Comparison of ENCODE assay signal across 16 cellular contexts in genomic region chr4:41290486-41290885, GRCh38. TPM values are rescaled to one million over a fixed set of nuclear protein-coding genes. Genes with fewer than 3 reads are reported as not detected.
"Had no signal": no experiment of that assay in that cellular context is flagged by ENCODE, and none has a peak within 500 bp of the region (broad histone marks: within the 10 kb centered on the region; RNA-seq: fewer than 3 reads in every experiment).

No MANE protein-coding gene starts in this region.

- H3K4me3 ChIP-seq: ascending aorta, coronary artery, tibial artery, uterus had no signal

- H3K4me3 Mint-ChIP-seq: activated naive CD4-positive, alpha-beta T cell treated with anti-CD3 and anti-CD28 coated beads, Interleukin-2, amount 50 U/mL, for 24 hours; activated T-cell treated with anti-CD3 and anti-CD28 coated beads, Interleukin-2, amount 50 U/mL, for 72 hours; natural killer cell treated with Interleukin-12 subunit alpha and Interleukin-12 subunit beta and Interleukin-15 and Interleukin-18, amount 100 ng/mL, for 72 hours; T-helper 17 cell had no signal

- H3K36me3 Mint-ChIP-seq: activated naive CD4-positive, alpha-beta T cell treated with anti-CD3 and anti-CD28 coated beads, Interleukin-2, amount 50 U/mL, for 24 hours; natural killer cell treated with Interleukin-12 subunit alpha and Interleukin-12 subunit beta and Interleukin-15 and Interleukin-18, amount 100 ng/mL, for 72 hours had no signal

- H3K27ac Mint-ChIP-seq: activated naive CD4-positive, alpha-beta T cell treated with anti-CD3 and anti-CD28 coated beads, Interleukin-2, amount 50 U/mL, for 24 hours; activated T-cell treated with anti-CD3 and anti-CD28 coated beads, Interleukin-2, amount 50 U/mL, for 72 hours; natural killer cell treated with Interleukin-12 subunit alpha and Interleukin-12 subunit beta and Interleukin-15 and Interleukin-18, amount 100 ng/mL, for 72 hours; T-helper 17 cell had no signal

- H3K9me3 Mint-ChIP-seq: activated naive CD4-positive, alpha-beta T cell treated with anti-CD3 and anti-CD28 coated beads, Interleukin-2, amount 50 U/mL, for 24 hours; natural killer cell treated with Interleukin-12 subunit alpha and Interleukin-12 subunit beta and Interleukin-15 and Interleukin-18, amount 100 ng/mL, for 72 hours had no signal

- ATAC-seq: activated T-cell treated with anti-CD3 and anti-CD28 coated beads, Interleukin-2, amount 50 U/mL, for 72 hours; natural killer cell treated with Interleukin-12 subunit alpha and Interleukin-12 subunit beta and Interleukin-15 and Interleukin-18, amount 100 ng/mL, for 72 hours; stimulated activated naive CD8-positive, alpha-beta T cell treated with anti-CD3 and anti-CD28 coated beads, Interleukin-15, Interleukin-2, amounts not matched to agents 100 U/mL and 50 U/mL, for 24 hours; T-helper 17 cell had no signal

- H3K27ac ChIP-seq: ascending aorta, coronary artery, tibial artery, uterus, VCaP had no signal

- H3K27me3 Mint-ChIP-seq: natural killer cell treated with Interleukin-12 subunit alpha and Interleukin-12 subunit beta and Interleukin-15 and Interleukin-18, amount 100 ng/mL, for 72 hours had no signal

- H3K36me3 ChIP-seq: ascending aorta, tibial artery, uterus had no signal

- H3K9me3 ChIP-seq: ascending aorta, uterus had no signal

- H3K4me1 ChIP-seq: ascending aorta, tibial artery, uterus had no signal

- DNase-seq: activated CD4-positive, alpha-beta T cell treated with anti-CD3 and anti-CD28 coated beads, Interleukin-2, amount 50 U/mL, for 1 hour; activated CD4-positive, CD25-positive, alpha-beta regulatory T cell treated with anti-CD3 and anti-CD28 coated beads, Interleukin-2, amount 50 U/mL, for 72 hours; activated gamma-delta T cell; activated T-cell treated with anti-CD3 and anti-CD28 coated beads, Interleukin-2, amount 50 U/mL, for 72 hours; nucleus accumbens; stimulated activated CD4-positive, alpha-beta T cell treated with anti-CD3 and anti-CD28 coated beads, Interleukin-2, amount 100 ng/mL, for 24 hours; stimulated activated naive CD8-positive, alpha-beta T cell treated with anti-CD3 and anti-CD28 coated beads, Interleukin-15, Interleukin-2, amounts not matched to agents 100 U/mL and 50 U/mL, for 24 hours; substantia nigra; T-helper 17 cell; tibial artery; uterus had no signal

- H3K4me1 Mint-ChIP-seq: activated naive CD4-positive, alpha-beta T cell treated with anti-CD3 and anti-CD28 coated beads, Interleukin-2, amount 50 U/mL, for 24 hours; T-helper 17 cell had no signal

- H3K27me3 ChIP-seq: ascending aorta, tibial artery, uterus had no signal

RNA-seq across cellular contexts. Expression of gene UCHL1, which starts 33.8 kb away (rescaled TPM):
- total RNA-seq: T-helper 17 cell had no signal
